In genomic region chr21:45975017-45975595, GRCh38 we compare ENCODE assay signal across 9 cellular contexts. TPM values are rescaled to one million over a fixed set of nuclear protein-coding genes. Genes with fewer than 3 reads are reported as not detected.
DNase-seq lines count a peak whose midpoint lies in the region; ATAC-seq and TF ChIP-seq lines count a peak whose summit lies in the region.
"Had no signal": no experiment of that assay in that cellular context is flagged by ENCODE, and none has a peak within 500 bp of the region (broad histone marks: within the 10 kb centered on the region; RNA-seq: fewer than 3 reads in every experiment).

No MANE protein-coding gene starts in this region.

- TF ChIP-seq EP300 in tibial nerve (IDR thresholded peaks at IDR 0.05), result peak in 1 of 2 donors; percentile 34

- H3K27ac ChIP-seq in tibial nerve, result peak overlapping the region; percentile 88 to 98 (median 92)

- 28 to 35% methylated on average over 23 to 25 of the region's 30 CpGs for WGBS in tibial nerve, 2 donors

- peak in 2 of 5 experiments; percentile 31 to 39 for TF ChIP-seq CTCF in tibial nerve (IDR thresholded peaks at IDR 0.05)

- peak overlapping the region; percentile 16 to 56 (median 46) for H3K4me3 ChIP-seq in tibial nerve

- H3K9me3 ChIP-seq in tibial nerve, result no peaks in the 10 kb centered on the region

- TF ChIP-seq POLR2A in tibial nerve (IDR thresholded peaks at IDR 0.05), result peak in 1 of 2 donors; percentile 3

- H3K36me3 ChIP-seq in tibial nerve, result no peaks in the 10 kb centered on the region

- peaks cover 0 to 79% (median 55%) of the 10 kb centered on the region in 4 donors for H3K4me1 ChIP-seq in tibial nerve

- ATAC-seq in GM19023 (IDR thresholded peaks at IDR 0.05; ENCODE audit: unreplicated experiment) (no peak), HG02759 (IDR thresholded peaks at IDR 0.05; ENCODE audit: unreplicated experiment) (no peak)

- DNase-seq in DMS53 (lab: John Stamatoyannopoulos, UW) (peak; percentile 19), DMS53 treated with DMSO at 0.1 percent for 48 hours (lab: John Stamatoyannopoulos, UW; ENCODE audit: unreplicated experiment) (no peak), ecto neural progenitor cell (ENCODE audit: low spot score) (peak; percentile 66), mesenteric fat pad (ENCODE audit: low spot score) (peak; percentile 90), tibial nerve (ENCODE audit: low spot score in 2 of 2) (no peak), dermis blood vessel endothelial cell (no peak)
- DNase-seq: NCI-H524 had no signal

- no peaks in the 10 kb centered on the region for H3K27me3 ChIP-seq in tibial nerve

RNA-seq across cellular contexts. Expression of gene COL6A1, which starts 6.5 kb away (rescaled TPM):
- total RNA-seq in mesenteric fat pad (521 TPM), tibial nerve (100 to 1,000 TPM; 356 to 669 (median 427) TPM), dermis blood vessel endothelial cell (8.5 and 32.7 TPM in 2 replicates)

Comparison
In these comparisons a context has a peak if more than half of its experiments do, and no peak if none do; other contexts are left out.
1. DNase-seq: peak in DMS53 (single experiment), ecto neural progenitor cell (single experiment) and mesenteric fat pad (single experiment); none in DMS53 treated with DMSO at 0.1 percent for 48 hours (single experiment), tibial nerve (0 of 2) and dermis blood vessel endothelial cell (single experiment).
2. RNA of gene COL6A1, which starts 6.5 kb away (total RNA-seq): 521 TPM in mesenteric fat pad (single experiment) and 356 to 669 TPM in tibial nerve; 8.5 to 32.7 TPM in dermis blood vessel endothelial cell; every median in the first group is over 10 times any median in the second.